11 cellular contexts compared by ENCODE assay signal in the genomic region with DNA sequence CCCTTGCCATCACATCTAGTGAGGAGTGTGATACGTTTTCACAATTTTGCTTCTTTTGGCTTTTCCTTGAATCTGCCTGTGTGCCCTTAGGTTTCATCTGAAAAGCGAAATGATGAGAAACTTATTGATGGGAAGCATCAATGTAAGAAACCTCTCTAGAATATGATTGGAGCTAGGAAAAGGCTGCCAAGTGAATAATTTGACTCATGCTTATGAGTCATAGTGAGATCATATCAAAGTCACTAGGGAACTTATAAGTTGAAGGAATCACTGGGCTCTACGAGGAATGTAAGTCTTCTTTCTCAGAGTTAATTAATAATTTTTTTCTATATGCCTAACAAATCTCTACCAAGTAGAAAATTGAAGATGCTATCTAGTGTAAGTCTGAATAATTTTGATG. TPM values are rescaled to one million over a fixed set of nuclear protein-coding genes. Genes with fewer than 3 reads are reported as not detected.
DNase-seq lines count a peak whose midpoint lies in the region; ATAC-seq, FAIRE-seq and TF ChIP-seq lines count a peak whose summit lies in the region.
"Had no signal": no experiment of that assay in that cellular context is flagged by ENCODE, and none has a peak within 500 bp of the region (broad histone marks: within the 10 kb centered on the region; RNA-seq: fewer than 3 reads in every experiment).

No MANE protein-coding gene starts in this region.

- no peak overlapping the region for H3K9ac ChIP-seq in keratinocyte (ENCODE audit: control insufficient read depth, extremely low read depth, insufficient read depth, low read length)

- H3K27ac ChIP-seq in HEK293 (ENCODE audit: extremely low read depth, low read depth, low read length) (no peak overlapping the region), keratinocyte (ENCODE audit: control insufficient read depth, insufficient read depth, low read length) (peak overlapping the region; percentile 24)
- H3K27ac ChIP-seq: sigmoid colon had no signal

- peaks cover 21% of the 10 kb centered on the region for H3K79me2 ChIP-seq in keratinocyte (ENCODE audit: control insufficient read depth, insufficient read depth, low read length)

- dilution Hi-C loops in keratinocyte (cut with MboI; ENCODE audit: extremely low pct_ligation_motif_present, low sequenced_read_pairs): no loop called here

- H3K4me1 ChIP-seq in HEK293 (ENCODE audit: control insufficient read depth, insufficient read depth, low read length): peaks cover 4% of the 10 kb centered on the region; the same call in 1 of the 2 replicates
- H3K4me1 ChIP-seq in keratinocyte (ENCODE audit: control insufficient read depth, extremely low read depth, insufficient read depth, low read length): peaks cover 21% of the 10 kb centered on the region
- H3K4me1 ChIP-seq: sigmoid colon had no signal

- H3K4me3 ChIP-seq in HEK293 (ENCODE audit: low read depth, low read length): no peak overlapping the region
- H3K4me3 ChIP-seq in keratinocyte (ENCODE audit: control insufficient read depth in 2 of 3, extremely low read depth in 1 of 3, insufficient read depth in 2 of 3, low read depth in 1 of 3, low read length in 3 of 3): no peak overlapping the region
- H3K4me3 ChIP-seq: sigmoid colon had no signal

- DNase-seq in AG08395 (ENCODE audit: low spot score) (peak; percentile 74), astrocyte of the hippocampus (ENCODE audit: low read depth, low spot score) (peak; percentile 66), keratinocyte (ENCODE audit: low read depth, low spot score) (peak; percentile 63), NCI-H1436 treated with DMSO at 0.1 percent for 48 hours (lab: John Stamatoyannopoulos, UW) (no peak), GM10248 (ENCODE audit: extremely low spot score) (no peak)
- no peak for DNase-seq in central memory CD4-positive, alpha-beta T cell
- DNase-seq: NCI-H2171 treated with DMSO at 0.1 percent for 48 hours, sigmoid colon had no signal

- ATAC-seq in HG02623 (IDR thresholded peaks at IDR 0.05; ENCODE audit: unreplicated experiment): no peak
- ATAC-seq: stimulated activated memory B cell treated with anti-CD40 and anti-IgM and Interleukin-4, amounts not matched to agents 10 μg/mL and 1 μg/mL and 100 μg/mL, for 72 hours had no signal

- CTCF ChIA-PET in HEK293 (lab: Yijun Ruan, JAX): interaction anchor here (0.9 to 1.4 kb wide), 2 partner anchors 102 to 104 kb away, joined by 3 to 6 read pairs; no protein-coding TSS in a partner anchor
- CTCF ChIA-PET in GM10248 (lab: Yijun Ruan, JAX): interaction anchor here (1.0 to 3.5 kb wide), 6 partner anchors 14 to 117 kb away, joined by 3 to 15 read pairs (median 5); no protein-coding TSS in a partner anchor

- H2AFZ ChIP-seq in keratinocyte (ENCODE audit: control insufficient read depth, low read length): no peak overlapping the region

- H3K9me3 ChIP-seq in HEK293 (ENCODE audit: control insufficient read depth, insufficient read depth, low read depth, low read length): no peaks in the 10 kb centered on the region
- peaks cover 4% of the 10 kb centered on the region for H3K9me3 ChIP-seq in keratinocyte (ENCODE audit: control insufficient read depth, low read depth, low read length)
- H3K9me3 ChIP-seq: sigmoid colon had no signal

- TF ChIP-seq CTCF in HEK293 (tag by site-specific recombination; IDR thresholded peaks at IDR 0.05) (no peak), keratinocyte (optimal IDR thresholded peaks at IDR 0.05 in 1 of 3, IDR thresholded peaks at IDR 0.05 in 1 of 3, conservative IDR thresholded peaks at IDR 0.05 in 1 of 3; ENCODE audit: extremely low read depth in 1 of 3, insufficient read depth in 2 of 3, low read length in 3 of 3) (no peak), GM10248 (IDR thresholded peaks at IDR 0.05; ENCODE audit: control extremely low read depth, extremely low read depth, low read depth, missing control alignments) (no peak)

- no peaks in the 10 kb centered on the region for H4K20me1 ChIP-seq in keratinocyte (ENCODE audit: control insufficient read depth, extremely low read depth, insufficient read depth, low read length)

- FAIRE-seq in keratinocyte (lab: Jason Lieb, UNC): peak; percentile 53

- peak overlapping the region; percentile 6 for H3K4me2 ChIP-seq in keratinocyte (ENCODE audit: control insufficient read depth, extremely low read depth, insufficient read depth, low read depth, low read length)

- POLR2A ChIA-PET in HEK293 (lab: Yijun Ruan, JAX) (no interaction called here), GM10248 (lab: Yijun Ruan, JAX) (no interaction called here)

- H3K36me3 ChIP-seq in HEK293 (ENCODE audit: control insufficient read depth in 2 of 2, insufficient read depth in 1 of 2, low read length in 2 of 2) (peaks cover 0 to 10% of the 10 kb centered on the region in 2 experiments; a peak in 1 of 3 replicates), keratinocyte (ENCODE audit: control insufficient read depth in 2 of 2, extremely low read depth in 1 of 2, insufficient read depth in 2 of 2, low read length in 2 of 2) (no peaks in the 10 kb centered on the region)

- H3K27me3 ChIP-seq in keratinocyte (ENCODE audit: control insufficient read depth, extremely low read depth, insufficient read depth, low read length): no peaks in the 10 kb centered on the region
- H3K27me3 ChIP-seq: sigmoid colon had no signal

- peaks cover 3% of the 10 kb centered on the region for H3K9me1 ChIP-seq in keratinocyte (ENCODE audit: control insufficient read depth, extremely low read depth, insufficient read depth, low read length)

TF ChIP-seq in HEK293, 187 proteins besides CTCF, POLR2A, EP300 and RAD21 (continues in another document):
- TF ChIP-seq, protein P1, sequence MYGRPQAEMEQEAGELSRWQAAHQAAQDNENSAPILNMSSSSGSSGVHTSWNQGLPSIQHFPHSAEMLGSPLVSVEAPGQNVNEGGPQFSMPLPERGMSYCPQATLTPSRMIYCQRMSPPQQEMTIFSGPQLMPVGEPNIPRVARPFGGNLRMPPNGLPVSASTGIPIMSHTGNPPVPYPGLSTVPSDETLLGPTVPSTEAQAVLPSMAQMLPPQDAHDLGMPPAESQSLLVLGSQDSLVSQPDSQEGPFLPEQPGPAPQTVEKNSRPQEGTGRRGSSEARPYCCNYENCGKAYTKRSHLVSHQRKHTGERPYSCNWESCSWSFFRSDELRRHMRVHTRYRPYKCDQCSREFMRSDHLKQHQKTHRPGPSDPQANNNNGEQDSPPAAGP (tag by site-specific recombination; IDR thresholded peaks at IDR 0.05): no peak
- no peak for TF ChIP-seq ZSCAN16 (tag by site-specific recombination; IDR thresholded peaks at IDR 0.05)
- TF ChIP-seq ZNF518A (tag by site-specific recombination; conservative IDR thresholded peaks at IDR 0.05; ENCODE audit: low read depth): peak; percentile 27; the same call in 1 of the 2 replicates
- peak; percentile 92 for TF ChIP-seq ZNF10 (tag by site-specific recombination; IDR thresholded peaks at IDR 0.05)
- peak; percentile 80; the same call in 1 of the 2 replicates for TF ChIP-seq ZNF184 (tag by site-specific recombination; IDR thresholded peaks at IDR 0.05)
- peak; percentile 19; the same call in 1 of the 2 replicates for TF ChIP-seq ZNF24 (tag by site-specific recombination; IDR thresholded peaks at IDR 0.05)

RNA-seq across cellular contexts. Expression of gene GLRX5, which starts 10.9 kb away (rescaled TPM):
- polyA plus RNA-seq in keratinocyte: 28.2 to 60.9 TPM (median 42.7 TPM) in 3 replicates
- polyA plus RNA-seq in keratinocyte (2011; ENCODE audit: low read depth): 13.7 TPM
- polyA plus RNA-seq in keratinocyte (2011; cell fraction: cytosol; rRNA removed): 39.9 and 70.3 TPM in 2 replicates
- 14.1 and 17.8 TPM in 2 replicates for polyA plus RNA-seq in keratinocyte (2011; cell fraction: nucleus; rRNA removed)
- polyA plus RNA-seq in keratinocyte (2012; ENCODE audit: low replicate concordance): 27.2 and 41.6 TPM in 2 replicates
- 7.9 to 23.1 TPM (median 8.6 TPM) in 3 replicates for polyA minus RNA-seq in keratinocyte
- 28.0 TPM for polyA minus RNA-seq in keratinocyte (2011; cell fraction: cytosol; rRNA and poly(A)+ RNA removed)
- polyA minus RNA-seq in keratinocyte (2011; cell fraction: nucleus; rRNA and poly(A)+ RNA removed): 3.4 and 4.4 TPM in 2 replicates

RNA-seq across cellular contexts. Expression of gene SYNE3, which starts 29.3 kb away (rescaled TPM):
- 0.32 to 1.3 TPM (median 1.0 TPM) in 3 replicates for polyA plus RNA-seq in keratinocyte
- 0.27 TPM for polyA plus RNA-seq in keratinocyte (2011; ENCODE audit: low read depth)
- polyA plus RNA-seq in keratinocyte (2011; cell fraction: cytosol; rRNA removed): 0.18 and 0.19 TPM in 2 replicates
- 2.1 and 2.6 TPM in 2 replicates for polyA plus RNA-seq in keratinocyte (2011; cell fraction: nucleus; rRNA removed)
- polyA plus RNA-seq in keratinocyte (2012; ENCODE audit: low replicate concordance): 0.47 and 1.6 TPM in 2 replicates
- polyA minus RNA-seq in keratinocyte: 0.63 to 3.1 TPM (median 2.1 TPM) in 3 replicates
- 0.96 TPM for polyA minus RNA-seq in keratinocyte (2011; cell fraction: cytosol; rRNA and poly(A)+ RNA removed)
- polyA minus RNA-seq in keratinocyte (2011; cell fraction: nucleus; rRNA and poly(A)+ RNA removed): 2.7 and 3.0 TPM in 2 replicates

Comparison
In these comparisons a context has a peak if more than half of its experiments do, and no peak if none do; other contexts are left out.
1. DNase-seq: peak in AG08395 (single experiment), astrocyte of the hippocampus (single experiment) and keratinocyte (single experiment); none in NCI-H1436 treated with DMSO at 0.1 percent for 48 hours (single experiment), GM10248 (single experiment) and central memory CD4-positive, alpha-beta T cell (single experiment).